In genomic region chr9:91425270-91425669, GRCh38 we compare ENCODE assay signal across 8 cellular contexts. TPM values are rescaled to one million over a fixed set of nuclear protein-coding genes. Genes with fewer than 3 reads are reported as not detected.
DNase-seq lines count a peak whose midpoint lies in the region; ATAC-seq and TF ChIP-seq lines count a peak whose summit lies in the region.

No MANE protein-coding gene starts in this region.

- 95% methylated on average over 9 of the region's 9 CpGs for WGBS in mesenchymal stem cell
- 69 to 77% methylated on average over 9 of the region's 9 CpGs for WGBS in tibial nerve, 2 donors

- H2AFZ ChIP-seq in mesenchymal stem cell (ENCODE audit: low read depth, low read length): no peak overlapping the region

- H2BK12ac ChIP-seq in mesenchymal stem cell (ENCODE audit: low read length in 2 of 2): no peak overlapping the region

- peaks cover 43% of the 10 kb centered on the region for H3K4me1 Mint-ChIP-seq in activated naive CD4-positive, alpha-beta T cell treated with anti-CD3 and anti-CD28 coated beads, Interleukin-2, amount 50 U/mL, for 24 hours

- H3K79me1 ChIP-seq in mesenchymal stem cell (replicated peaks; ENCODE audit: low read length, poor library complexity, severe bottlenecking): peaks cover 1% of the 10 kb centered on the region

- peak overlapping the region; percentile 97 for H3K9ac ChIP-seq in mesenchymal stem cell (ENCODE audit: low read length)

- H3K27me3 ChIP-seq in ascending aorta: no peaks in the 10 kb centered on the region
- no peaks in the 10 kb centered on the region for H3K27me3 ChIP-seq in mesenchymal stem cell (ENCODE audit: control insufficient read depth in 1 of 2, insufficient read depth in 1 of 2, low read length in 2 of 2)
- H3K27me3 ChIP-seq in tibial nerve: no peaks in the 10 kb centered on the region

- H3K36me3 ChIP-seq in ascending aorta (no peaks in the 10 kb centered on the region), mesenchymal stem cell (ENCODE audit: control insufficient read depth in 1 of 2, insufficient read depth in 2 of 2, low read depth in 1 of 2, low read length in 2 of 2) (no peaks in the 10 kb centered on the region), tibial nerve (no peaks in the 10 kb centered on the region)

- H4K8ac ChIP-seq in mesenchymal stem cell (ENCODE audit: low read length): no peak overlapping the region

- H3K27ac Mint-ChIP-seq in activated naive CD4-positive, alpha-beta T cell treated with anti-CD3 and anti-CD28 coated beads, Interleukin-2, amount 50 U/mL, for 24 hours: peak overlapping the region; percentile 27

- TF ChIP-seq EP300 in tibial nerve (IDR thresholded peaks at IDR 0.05): no peak

- no peaks in the 10 kb centered on the region for H3K9me3 Mint-ChIP-seq in activated naive CD4-positive, alpha-beta T cell treated with anti-CD3 and anti-CD28 coated beads, Interleukin-2, amount 50 U/mL, for 24 hours

- no peak for ATAC-seq in HG02981 (IDR thresholded peaks at IDR 0.05; ENCODE audit: unreplicated experiment)

- H3K27ac ChIP-seq in ascending aorta: peak overlapping the region; percentile 96 to 99
- no peak overlapping the region for H3K27ac ChIP-seq in mesenchymal stem cell (ENCODE audit: low read length, poor library complexity, severe bottlenecking)
- H3K27ac ChIP-seq in tibial nerve: peak overlapping the region; percentile 98 to 100 (median 100)

- H3K27me3 Mint-ChIP-seq in activated naive CD4-positive, alpha-beta T cell treated with anti-CD3 and anti-CD28 coated beads, Interleukin-2, amount 50 U/mL, for 24 hours: peaks cover 8% of the 10 kb centered on the region

- no peak for TF ChIP-seq CTCF in ascending aorta (IDR thresholded peaks at IDR 0.05)
- TF ChIP-seq CTCF in tibial nerve (IDR thresholded peaks at IDR 0.05): no peak

- TF ChIP-seq POLR2A in tibial nerve (IDR thresholded peaks at IDR 0.05): no peak

- DNase-seq in activated naive CD4-positive, alpha-beta T cell (lab: John Stamatoyannopoulos, UW): no peak
- DNase-seq in ascending aorta (ENCODE audit: low spot score in 2 of 2): peak in 1 of 2 donors; percentile 66
- no peak for DNase-seq in mesenchymal stem cell
- no peak for DNase-seq in tibial nerve (ENCODE audit: low spot score in 2 of 2)
- DNase-seq in DMS79 treated with DMSO at 0.1 percent for 48 hours (lab: John Stamatoyannopoulos, UW): no peak
- DNase-seq in D341Med (ENCODE audit: low spot score): no peak

- H3K4ac ChIP-seq in mesenchymal stem cell (ENCODE audit: low read depth in 1 of 2, low read length in 2 of 2): no peak overlapping the region

- H3K18ac ChIP-seq in mesenchymal stem cell (ENCODE audit: low read depth in 1 of 2, low read length in 2 of 2): peak overlapping the region in 1 of 2 experiments; percentile 52

- peak overlapping the region; percentile 92 for H3K4me3 Mint-ChIP-seq in activated naive CD4-positive, alpha-beta T cell treated with anti-CD3 and anti-CD28 coated beads, Interleukin-2, amount 50 U/mL, for 24 hours

- no peak overlapping the region for H4K91ac ChIP-seq in mesenchymal stem cell (ENCODE audit: low read length)

- peaks cover 0 to 8% of the 10 kb centered on the region in 2 donors for H3K4me1 ChIP-seq in ascending aorta
- peaks cover 13% of the 10 kb centered on the region for H3K4me1 ChIP-seq in mesenchymal stem cell (ENCODE audit: control insufficient read depth, insufficient read depth, low read depth, low read length)
- peaks cover 0 to 22% (median 11%) of the 10 kb centered on the region in 4 donors for H3K4me1 ChIP-seq in tibial nerve

- no peak overlapping the region for H3K4me2 ChIP-seq in mesenchymal stem cell (ENCODE audit: low read length, poor library complexity, severe bottlenecking)

- H2AK5ac ChIP-seq in mesenchymal stem cell (ENCODE audit: low read length, severe bottlenecking): no peak overlapping the region

- H3K36me3 Mint-ChIP-seq in activated naive CD4-positive, alpha-beta T cell treated with anti-CD3 and anti-CD28 coated beads, Interleukin-2, amount 50 U/mL, for 24 hours: peaks cover 3% of the 10 kb centered on the region

- H2BK120ac ChIP-seq in mesenchymal stem cell (ENCODE audit: low read depth, low read length): no peak overlapping the region

- H3K14ac ChIP-seq in mesenchymal stem cell (ENCODE audit: low read length in 2 of 2): no peak overlapping the region

- H3K4me3 ChIP-seq in ascending aorta (peak overlapping the region; percentile 68 to 83), mesenchymal stem cell (ENCODE audit: insufficient read depth in 1 of 2, low read depth in 1 of 2, low read length in 2 of 2) (peak overlapping the region in 1 of 2 experiments; percentile 83), tibial nerve (peak overlapping the region in 2 of 4 donors; percentile 69 to 97)

- no peak overlapping the region for H2BK15ac ChIP-seq in mesenchymal stem cell (ENCODE audit: low read depth, poor library complexity, severe bottlenecking)

- no peak overlapping the region for H2BK5ac ChIP-seq in mesenchymal stem cell (ENCODE audit: low read depth, low read length, poor library complexity, severe bottlenecking)

- intact Hi-C loops in ascending aorta (cut with DNase I): loop anchor here (2.0 to 10.0 kb wide), 5 partner anchors 62 to 1320 kb away; no protein-coding TSS in a partner anchor

- H3K23ac ChIP-seq in mesenchymal stem cell (ENCODE audit: low read length in 2 of 2): no peak overlapping the region

- H3K9me3 ChIP-seq in ascending aorta (no peaks in the 10 kb centered on the region), mesenchymal stem cell (ENCODE audit: control insufficient read depth, low read length) (no peaks in the 10 kb centered on the region), tibial nerve (no peaks in the 10 kb centered on the region)

RNA-seq across cellular contexts. Expression of gene NFIL3, which starts 1.6 kb away (rescaled TPM):
- total RNA-seq in ascending aorta (27.5 TPM), tibial nerve (10 to 100 TPM; 53.3 to 65.1 (median 57.3) TPM)
- polyA plus RNA-seq in mesenchymal stem cell (2013, experiment 1 of 2): 19.1 TPM
- 19.4 TPM for polyA plus RNA-seq in mesenchymal stem cell (2013, experiment 2 of 2)
